8 cellular contexts compared by ENCODE assay signal in genomic region chr12:121466800-121467637, GRCh38.
DNase-seq lines count a peak whose midpoint lies in the region; ATAC-seq and TF ChIP-seq lines count a peak whose summit lies in the region.

No MANE protein-coding gene starts in this region.

- TF ChIP-seq CTCF in epithelial cell of esophagus (IDR thresholded peaks at IDR 0.05; ENCODE audit: insufficient read depth, low read depth, low read length, missing control alignments): no peak

- peak overlapping the region; percentile 76 for H3K4me3 ChIP-seq in epithelial cell of esophagus (ENCODE audit: low read length)

- DNase-seq in COLO668 (lab: John Stamatoyannopoulos, UW; ENCODE audit: unreplicated experiment): peak; percentile 98
- peak; percentile 8 for DNase-seq in NK-92 (lab: John Stamatoyannopoulos, UW; ENCODE audit: unreplicated experiment)
- peak; percentile 69 for DNase-seq in activated CD8-positive, alpha-beta memory T cell treated with anti-CD3 and anti-CD28 coated beads, Interleukin-2, amount 50 U/mL, for 24 hours (ENCODE audit: extremely low read depth)
- peak; percentile 92 for DNase-seq in epithelial cell of esophagus (ENCODE audit: low read depth)
- peak; percentile 92 for DNase-seq in mucosa of gallbladder (ENCODE audit: low spot score)
- peak; percentile 67 to 73 for DNase-seq in stimulated activated CD8-positive, alpha-beta memory T cell treated with anti-CD3 and anti-CD28 coated beads, Interleukin-4, amount 100 ng/mL, for 1 hour (ENCODE audit: low read depth in 2 of 2, low spot score in 1 of 2)

- ATAC-seq in GM19455 (IDR thresholded peaks at IDR 0.05; ENCODE audit: unreplicated experiment): peak; percentile 87
- peak; percentile 85 for ATAC-seq in HG03571 (IDR thresholded peaks at IDR 0.05; ENCODE audit: unreplicated experiment)

Comparison
In these comparisons a context has a peak if more than half of its experiments do, and no peak if none do; other contexts are left out.
1. Peak in every context shown above with its lines: DNase-seq, ATAC-seq and H3K4me3 ChIP-seq.
2. DNase-seq: peak in every context shown above with its lines; median percentile 98 in COLO668; 92 in epithelial cell of esophagus; 92 in mucosa of gallbladder; 70 in stimulated activated CD8-positive, alpha-beta memory T cell treated with anti-CD3 and anti-CD28 coated beads, Interleukin-4, amount 100 ng/mL, for 1 hour; 69 in activated CD8-positive, alpha-beta memory T cell treated with anti-CD3 and anti-CD28 coated beads, Interleukin-2, amount 50 U/mL, for 24 hours; 8 in NK-92.